8 cellular contexts compared by ENCODE assay signal in the genomic region with DNA sequence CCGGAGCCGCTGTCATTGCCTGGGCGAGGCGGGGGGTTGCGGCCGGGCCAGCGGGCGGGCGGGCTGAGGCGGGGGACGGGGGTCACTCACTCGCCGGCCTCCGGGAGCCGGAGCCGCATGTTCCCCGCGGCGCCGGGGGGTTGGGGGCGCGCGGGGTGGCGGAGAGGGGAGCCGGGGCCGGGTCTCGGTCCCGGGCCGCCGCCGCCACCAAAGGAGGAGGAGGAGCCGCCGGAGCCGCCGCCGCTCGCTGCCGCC. TPM values are rescaled to one million over a fixed set of nuclear protein-coding genes. Genes with fewer than 3 reads are reported as not detected.
DNase-seq lines count a peak whose midpoint lies in the region; ATAC-seq and TF ChIP-seq lines count a peak whose summit lies in the region.

No MANE protein-coding gene starts in this region.

- 0% methylated on average over 7 of the region's 38 CpGs; no CpG with 5 or more reads in 1 of the 2 donors for WGBS in thyroid gland, 2 donors

- TF ChIP-seq CTCF in astrocyte of the cerebellum (IDR thresholded peaks at IDR 0.05; ENCODE audit: low read depth, low read length, missing control alignments) = no peak
- no peak for TF ChIP-seq CTCF in lower lobe of right lung (IDR thresholded peaks at IDR 0.05)
- TF ChIP-seq CTCF in thyroid gland (IDR thresholded peaks at IDR 0.05) = peak in 1 of 6 experiments; percentile 12

- H3K9me3 Mint-ChIP-seq in activated T-cell treated with anti-CD3 and anti-CD28 coated beads, Interleukin-2, amount 50 U/mL, for 24 hours = no peaks in the 10 kb centered on the region

- DNase-seq in activated T-cell treated with anti-CD3 and anti-CD28 coated beads, Interleukin-2, amount 50 U/mL, for 24 hours = no peak
- DNase-seq in activated T-cell treated with anti-CD3 and anti-CD28 coated beads for 4 hours (no peak), astrocyte of the cerebellum (ENCODE audit: low read depth) (no peak), lower lobe of right lung (no peak), thyroid gland (no peak), NCI-H2081 treated with DMSO at 0.1 percent for 48 hours (lab: John Stamatoyannopoulos, UW) (no peak), middle frontal gyrus (ENCODE audit: extremely low spot score, low spot score) (no peak)

- H3K9me3 ChIP-seq in lower lobe of right lung (no peaks in the 10 kb centered on the region), thyroid gland (no peaks in the 10 kb centered on the region)

- H3K4me1 ChIP-seq in lower lobe of right lung (peaks cover 55% of the 10 kb centered on the region), thyroid gland (peaks cover 17 to 20% of the 10 kb centered on the region in 2 donors)

- intact Hi-C loops in lower lobe of right lung (cut with DNase I) (no loop called here), thyroid gland (cut with DNase I) (loop anchor here (5.0 kb wide), 1 partner anchor 56 kb away; a partner anchor contains a TSS)

- H3K36me3 ChIP-seq in lower lobe of right lung (peaks cover 34% of the 10 kb centered on the region), thyroid gland (peaks cover 6% of the 10 kb centered on the region in 2 donors)

- peak overlapping the region; percentile 29 for H3K27ac Mint-ChIP-seq in activated T-cell treated with anti-CD3 and anti-CD28 coated beads, Interleukin-2, amount 50 U/mL, for 24 hours

- peaks cover 82% of the 10 kb centered on the region for H3K36me3 Mint-ChIP-seq in activated T-cell treated with anti-CD3 and anti-CD28 coated beads, Interleukin-2, amount 50 U/mL, for 24 hours (ENCODE audit: low read depth)

- H3K27me3 Mint-ChIP-seq in activated T-cell treated with anti-CD3 and anti-CD28 coated beads, Interleukin-2, amount 50 U/mL, for 24 hours = no peaks in the 10 kb centered on the region

- TF ChIP-seq POLR2A in thyroid gland (IDR thresholded peaks at IDR 0.05) = peak in 1 of 2 donors; percentile 25

- H3K27ac ChIP-seq in lower lobe of right lung (peak overlapping the region; percentile 88), thyroid gland (peak overlapping the region; percentile 44 to 75 (median 61))

- in situ Hi-C loops in astrocyte of the cerebellum (cut with HindIII; ENCODE audit: low sequenced_read_pairs) = no loop called here

- H3K4me3 ChIP-seq in astrocyte of the cerebellum (ENCODE audit: low read depth, low read length) (peak overlapping the region; percentile 97), lower lobe of right lung (peak overlapping the region; percentile 95), thyroid gland (replicated peaks in 1 of 3) (peak overlapping the region; percentile 86 to 99 (median 96))

- H3K4me3 Mint-ChIP-seq in activated T-cell treated with anti-CD3 and anti-CD28 coated beads, Interleukin-2, amount 50 U/mL, for 24 hours = peak overlapping the region; percentile 92

- no peak for ATAC-seq in lower lobe of right lung
- ATAC-seq in HG03159 (IDR thresholded peaks at IDR 0.05; ENCODE audit: unreplicated experiment) = no peak

- H3K4me1 Mint-ChIP-seq in activated T-cell treated with anti-CD3 and anti-CD28 coated beads, Interleukin-2, amount 50 U/mL, for 24 hours (ENCODE audit: low read depth) = peaks cover 57% of the 10 kb centered on the region

- H3K27me3 ChIP-seq in lower lobe of right lung (ENCODE audit: low read depth) = no peaks in the 10 kb centered on the region
- no peaks in the 10 kb centered on the region for H3K27me3 ChIP-seq in thyroid gland

RNA-seq across cellular contexts. Expression of a gene that starts 0.1 kb away (rescaled TPM):
- total RNA-seq in lower lobe of right lung (11.1 TPM), thyroid gland (10 to 100 TPM in 1 of 4 donors, 1 to 10 TPM in 3; 4.4 to 12.9 (median 8.4) TPM)

RNA-seq across cellular contexts. Expression of a gene that starts 32.1 kb away (rescaled TPM):
- total RNA-seq in lower lobe of right lung = 70.5 TPM
- 100 to 1,000 TPM in 2 of 4 donors, 10 to 100 TPM in 2; 80.9 to 171 (median 119) TPM for total RNA-seq in thyroid gland

RNA-seq across cellular contexts. Expression of a gene that starts 33.1 kb away (rescaled TPM):
- total RNA-seq in lower lobe of right lung = 7.1 TPM
- total RNA-seq in thyroid gland = 1 to 10 TPM; 3.2 to 7.8 (median 5.6) TPM

RNA-seq across cellular contexts. Expression of a gene that starts 55.6 kb away (rescaled TPM):
- total RNA-seq in lower lobe of right lung = 47.3 TPM
- total RNA-seq in thyroid gland = 10 to 100 TPM; 33.3 to 49.3 (median 38.6) TPM
